In the genomic region with DNA sequence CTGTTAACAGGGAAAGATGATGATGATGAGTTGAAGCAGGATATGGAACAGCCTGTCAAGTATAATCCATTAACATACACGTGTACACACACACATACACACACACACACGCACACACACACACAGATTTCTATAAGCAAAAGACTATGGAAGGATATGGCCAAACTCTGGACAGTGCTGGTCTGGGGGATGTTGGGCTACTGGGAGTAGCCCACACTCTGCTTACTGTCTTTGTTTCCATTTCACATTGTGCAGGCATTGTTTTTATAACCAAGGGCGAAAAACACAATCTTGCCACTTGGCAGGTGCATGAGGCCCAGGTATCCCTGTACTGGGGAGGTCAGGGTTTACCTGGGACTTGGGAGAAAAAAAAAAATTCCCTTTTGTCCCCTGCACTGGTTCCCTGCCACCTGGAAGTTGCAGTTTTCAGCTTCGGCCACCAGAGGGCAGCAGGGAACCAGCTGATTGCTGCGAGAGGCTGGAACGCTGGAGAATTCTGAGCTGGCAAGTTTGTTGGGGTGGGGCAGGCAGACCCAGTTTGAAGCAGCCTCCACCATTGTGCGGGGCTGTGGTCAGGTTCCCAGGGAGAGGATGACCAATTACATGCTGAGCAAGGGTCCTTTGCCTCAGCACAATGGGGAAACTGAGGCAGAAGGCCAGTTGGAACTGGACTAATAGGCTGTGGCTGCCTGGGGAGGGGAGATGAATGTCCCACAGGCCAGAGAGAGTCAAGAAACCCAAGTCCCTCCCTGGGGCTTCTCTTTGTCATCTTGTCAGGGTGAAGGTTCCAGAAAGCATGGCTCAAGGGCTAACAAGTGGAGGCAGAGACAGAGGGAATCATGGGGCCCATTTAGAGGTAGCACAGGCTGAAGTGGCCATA, we compare ENCODE assay signal across 8 cellular contexts. TPM values are rescaled to one million over a fixed set of nuclear protein-coding genes. Genes with fewer than 3 reads are reported as not detected.
DNase-seq lines count a peak whose midpoint lies in the region; ATAC-seq and TF ChIP-seq lines count a peak whose summit lies in the region.

No MANE protein-coding gene starts in this region.

- no peaks in the 10 kb centered on the region for H3K4me1 Mint-ChIP-seq in MCF 10A (ENCODE audit: insufficient read depth, unreplicated experiment)

- no peaks in the 10 kb centered on the region for H3K36me3 ChIP-seq in WERI-Rb-1

- H3K9me3 Mint-ChIP-seq in MCF 10A (ENCODE audit: unreplicated experiment) = no peaks in the 10 kb centered on the region

- H3K4me3 ChIP-seq in WERI-Rb-1 (ENCODE audit: low read depth, low read length) = no peak overlapping the region

- peaks cover 7% of the 10 kb centered on the region for H3K36me3 Mint-ChIP-seq in MCF 10A (ENCODE audit: insufficient read depth, unreplicated experiment)

- DNase-seq in AG08395 (ENCODE audit: low spot score) (peak; percentile 85), GM19238 (ENCODE audit: insufficient read length, low spot score) (peak; percentile 68), NCI-H1092 treated with DMSO at 0.1 percent for 48 hours (lab: John Stamatoyannopoulos, UW) (peak; percentile 14), WERI-Rb-1 (peak; percentile 76), MCF 10A (ENCODE audit: unreplicated experiment) (peak; percentile 80), inferior parietal cortex (ENCODE audit: extremely low spot score) (peak; percentile 90)
- peak; percentile 83 for DNase-seq in stimulated activated CD4-positive, alpha-beta T cell treated with anti-CD3 and anti-CD28 coated beads, Interleukin-15, amount 100 ng/mL, for 24 hours

- CTCF ChIA-PET in MCF 10A (lab: Yijun Ruan, JAX) = interaction anchor here (0.6 to 3.4 kb wide), 46 partner anchors 8 to 991 kb away, joined by 3 to 38 read pairs (median 4); a partner anchor contains a TSS

- POLR2A ChIA-PET in MCF 10A (lab: Yijun Ruan, JAX) = interaction anchor here (1.4 to 1.5 kb wide), 2 partner anchors 94 to 114 kb away, joined by 3 to 4 read pairs; no protein-coding TSS in a partner anchor

- ATAC-seq in GM19324 (IDR thresholded peaks at IDR 0.05; ENCODE audit: low FRiP score, unreplicated experiment) = no peak

- no peak overlapping the region for H3K4me3 Mint-ChIP-seq in MCF 10A (ENCODE audit: unreplicated experiment)

- H3K27ac Mint-ChIP-seq in MCF 10A (ENCODE audit: low read depth, unreplicated experiment) = no peak overlapping the region

- no peak overlapping the region for H3K27ac ChIP-seq in WERI-Rb-1

- H3K27me3 ChIP-seq in WERI-Rb-1 (ENCODE audit: insufficient read depth, low read depth, severe bottlenecking) = no peaks in the 10 kb centered on the region

- BruUV-seq in MCF 10A (replicated peaks; lab: Mats Ljungman, UMichigan) = no TSS peak

- intact Hi-C loops in MCF 10A (cut with micrococcal nuclease) = loop anchor here (1.0 to 5.0 kb wide), 4 partner anchors 93 to 554 kb away; no protein-coding TSS in a partner anchor

- H3K9me3 ChIP-seq in WERI-Rb-1 (ENCODE audit: severe bottlenecking) = peaks cover 2% of the 10 kb centered on the region

- peak; percentile 81 for TF ChIP-seq CTCF in WERI-Rb-1 (IDR thresholded peaks at IDR 0.05; ENCODE audit: low read depth, low read length)
- TF ChIP-seq CTCF in MCF 10A (IDR thresholded peaks at IDR 0.05; ENCODE audit: unreplicated experiment) = peak; percentile 94

- H3K27me3 Mint-ChIP-seq in MCF 10A (ENCODE audit: insufficient read depth, unreplicated experiment) = no peaks in the 10 kb centered on the region

RNA-seq across cellular contexts. Expression of a gene that starts 27.3 kb away (rescaled TPM):
- 76.5 and 76.9 TPM in 2 replicates for total RNA-seq in MCF 10A (2022)

Comparison
In these comparisons a context has a peak if more than half of its experiments do, and no peak if none do; other contexts are left out.
1. DNase-seq: peak in every context shown above with its lines; median percentile 90 in inferior parietal cortex; 85 in AG08395; 83 in stimulated activated CD4-positive, alpha-beta T cell treated with anti-CD3 and anti-CD28 coated beads, Interleukin-15, amount 100 ng/mL, for 24 hours; 80 in MCF 10A; 76 in WERI-Rb-1; 68 in GM19238; 14 in NCI-H1092 treated with DMSO at 0.1 percent for 48 hours.